24 cellular contexts compared by ENCODE assay signal in the genomic region with DNA sequence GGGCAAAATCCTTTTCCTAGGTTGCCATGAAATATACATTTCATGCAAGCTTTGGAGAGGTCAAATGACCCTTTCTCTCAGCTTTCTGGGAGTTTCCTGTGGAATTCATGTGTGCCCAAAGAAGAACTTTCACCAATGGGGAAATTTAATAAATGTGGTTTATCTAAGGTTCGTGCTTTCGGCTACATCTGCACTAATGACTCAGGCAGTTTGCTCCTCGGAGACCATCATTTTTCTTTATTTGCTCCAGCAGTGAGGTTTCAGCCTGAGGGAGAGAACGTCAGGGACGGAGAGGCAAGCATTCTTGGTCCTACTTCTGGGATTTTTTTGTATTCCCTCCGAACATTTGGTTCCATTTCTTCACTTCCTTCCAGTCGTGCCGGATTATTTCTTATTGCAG.
DNase-seq lines count a peak whose midpoint lies in the region; ATAC-seq and TF ChIP-seq lines count a peak whose summit lies in the region.
"Had no signal": no experiment of that assay in that cellular context is flagged by ENCODE, and none has a peak within 500 bp of the region (broad histone marks: within the 10 kb centered on the region; RNA-seq: fewer than 3 reads in every experiment).

No MANE protein-coding gene starts in this region.

- H3K36me3 ChIP-seq in neutrophil (peaks cover 100% of the 10 kb centered on the region), mammary epithelial cell (ENCODE audit: insufficient read depth, low read length) (no peaks in the 10 kb centered on the region)

- no peaks in the 10 kb centered on the region for H3K9me3 Mint-ChIP-seq in endothelial cell (ENCODE audit: unreplicated experiment)
- no peaks in the 10 kb centered on the region for H3K9me3 Mint-ChIP-seq in activated T-helper 1 cell treated with anti-CD3 and anti-CD28 coated beads, Interleukin-12 subunit alpha, Interleukin-12 subunit beta, Interleukin-2, Interleukin-4 antibody, amounts not matched to agents 30 ng/mL and 10 ng/mL and 1 ng/mL, durations not matched to agents 14 hours and 24 hours and 36 hours
- H3K9me3 Mint-ChIP-seq: activated naive CD8-positive, alpha-beta T cell treated with anti-CD3 and anti-CD28 coated beads, Interleukin-2, amount 10 ng/mL, durations not matched to agents 7 days and 5 days; T-helper 1 cell treated with Interleukin-12 subunit alpha and Interleukin-12 subunit beta and Interleukin-4 antibody, amounts not matched to agents 30 μg/mL and 1 μg/mL, for 36 hours had no signal

- no peaks in the 10 kb centered on the region for H4K20me1 ChIP-seq in mammary epithelial cell (ENCODE audit: insufficient read depth, low read length)

- in situ Hi-C loops in GM13976 (cut with MboI; ENCODE audit: low sequenced_read_pairs, unreplicated experiment) (no loop called here), mammary epithelial cell (cut with MboI; ENCODE audit: low sequenced_read_pairs in 2 of 2) (no loop called here)

- no peaks in the 10 kb centered on the region for H3K79me2 ChIP-seq in mammary epithelial cell (ENCODE audit: insufficient read depth, low read length)

- peaks cover 52% of the 10 kb centered on the region for H3K4me1 Mint-ChIP-seq in endothelial cell (ENCODE audit: unreplicated experiment)
- peaks cover 46% of the 10 kb centered on the region for H3K4me1 Mint-ChIP-seq in activated T-helper 1 cell treated with anti-CD3 and anti-CD28 coated beads, Interleukin-12 subunit alpha, Interleukin-12 subunit beta, Interleukin-2, Interleukin-4 antibody, amounts not matched to agents 30 ng/mL and 10 ng/mL and 1 ng/mL, durations not matched to agents 14 hours and 24 hours and 36 hours (ENCODE audit: low read depth)

- no peaks in the 10 kb centered on the region for H3K27me3 ChIP-seq in neutrophil
- no peaks in the 10 kb centered on the region for H3K27me3 ChIP-seq in mammary epithelial cell (ENCODE audit: insufficient read depth, low read length)
- H3K27me3 ChIP-seq: BLaER1 treated with 17β-estradiol and CSF1 and Interleukin-3, amounts not matched to agents 10 nM and 100 nM; body of pancreas; upper lobe of left lung had no signal

- DNase-seq in AG09309 (ENCODE audit: low read depth) = peak; percentile 76
- DNase-seq in RPMI7951 (ENCODE audit: low read depth) = peak; percentile 89
- DNase-seq in endothelial cell (ENCODE audit: low spot score) = no peak
- DNase-seq in GM13976 (ENCODE audit: low spot score) = no peak
- DNase-seq in activated T-helper 1 cell treated with anti-CD3 and anti-CD28 coated beads, Interleukin-12 subunit alpha, Interleukin-12 subunit beta, Interleukin-2, Interleukin-4 antibody, amounts not matched to agents 30 ng/mL and 10 ng/mL and 1 ng/mL, durations not matched to agents 14 hours and 24 hours and 36 hours (ENCODE audit: low spot score) = no peak
- DNase-seq in mammary epithelial cell = no peak
- DNase-seq: activated CD4-positive, CD25-positive, alpha-beta regulatory T cell treated with anti-CD3 and anti-CD28 coated beads, Interleukin-2, amount 50 U/mL, for 72 hours; activated CD8-positive, alpha-beta T cell treated with anti-CD3 and anti-CD28 coated beads, Interleukin-2, amount 10 ng/mL, durations not matched to agents 7 days and 5 days; activated gamma-delta T cell; activated naive CD8-positive, alpha-beta T cell treated with anti-CD3 and anti-CD28 coated beads, Interleukin-2, amount 10 ng/mL, durations not matched to agents 7 days and 5 days; body of pancreas; effector CD4-positive, alpha-beta T cell; GF-D8; hippocampal formation; left colon; NCI-H146; SK-N-SH; small intestine; upper lobe of left lung had no signal

- no peak overlapping the region for H3K4me2 ChIP-seq in mammary epithelial cell (ENCODE audit: insufficient read depth, low read depth, low read length)
- H3K4me2 ChIP-seq: BLaER1 treated with 17β-estradiol and CSF1 and Interleukin-3, amounts not matched to agents 10 nM and 100 nM; SK-N-SH had no signal

- no peak overlapping the region for H2AFZ ChIP-seq in mammary epithelial cell (ENCODE audit: low read depth, low read length)

- H3K27ac ChIP-seq in neutrophil (peak overlapping the region; percentile 27), mammary epithelial cell (ENCODE audit: insufficient read depth, low read depth, low read length) (no peak overlapping the region)
- H3K27ac ChIP-seq: BLaER1 treated with 17β-estradiol and CSF1 and Interleukin-3, amounts not matched to agents 10 nM and 100 nM; body of pancreas; HL-60; upper lobe of left lung had no signal

- H3K4me1 ChIP-seq in neutrophil (ENCODE audit: control insufficient read depth in 1 of 2, insufficient read depth in 1 of 2, low read depth in 1 of 2, low read length in 1 of 2) (peaks cover 7% of the 10 kb centered on the region in 2 experiments), mammary epithelial cell (ENCODE audit: insufficient read depth, low read length) (no peaks in the 10 kb centered on the region)

- H3K4me3 Mint-ChIP-seq in endothelial cell (ENCODE audit: unreplicated experiment) = peak overlapping the region; percentile 63
- no peak overlapping the region for H3K4me3 Mint-ChIP-seq in activated T-helper 1 cell treated with anti-CD3 and anti-CD28 coated beads, Interleukin-12 subunit alpha, Interleukin-12 subunit beta, Interleukin-2, Interleukin-4 antibody, amounts not matched to agents 30 ng/mL and 10 ng/mL and 1 ng/mL, durations not matched to agents 14 hours and 24 hours and 36 hours
- H3K4me3 Mint-ChIP-seq: activated CD8-positive, alpha-beta T cell treated with anti-CD3 and anti-CD28 coated beads, Interleukin-2, amount 10 ng/mL, durations not matched to agents 7 days and 5 days; activated naive CD8-positive, alpha-beta T cell treated with anti-CD3 and anti-CD28 coated beads, Interleukin-2, amount 10 ng/mL, durations not matched to agents 7 days and 5 days; T-helper 1 cell treated with Interleukin-12 subunit alpha and Interleukin-12 subunit beta and Interleukin-4 antibody, amounts not matched to agents 30 μg/mL and 1 μg/mL, for 36 hours had no signal

- H3K27me3 Mint-ChIP-seq in endothelial cell (ENCODE audit: unreplicated experiment) = peaks cover 12% of the 10 kb centered on the region
- no peaks in the 10 kb centered on the region for H3K27me3 Mint-ChIP-seq in activated T-helper 1 cell treated with anti-CD3 and anti-CD28 coated beads, Interleukin-12 subunit alpha, Interleukin-12 subunit beta, Interleukin-2, Interleukin-4 antibody, amounts not matched to agents 30 ng/mL and 10 ng/mL and 1 ng/mL, durations not matched to agents 14 hours and 24 hours and 36 hours (ENCODE audit: insufficient read depth)
- H3K27me3 Mint-ChIP-seq: activated naive CD8-positive, alpha-beta T cell treated with anti-CD3 and anti-CD28 coated beads, Interleukin-2, amount 10 ng/mL, durations not matched to agents 7 days and 5 days had no signal

- dilution Hi-C loops in mammary epithelial cell (cut with HindIII; ENCODE audit: low sequenced_read_pairs) = no loop called here

- WGBS in mammary epithelial cell (ENCODE audit: low coverage, missing lambda C conversion rate) = 77% methylated on average over 8 of the region's 8 CpGs

- H3K27ac Mint-ChIP-seq in endothelial cell (ENCODE audit: unreplicated experiment) = peak overlapping the region; percentile 64
- no peak overlapping the region for H3K27ac Mint-ChIP-seq in activated T-helper 1 cell treated with anti-CD3 and anti-CD28 coated beads, Interleukin-12 subunit alpha, Interleukin-12 subunit beta, Interleukin-2, Interleukin-4 antibody, amounts not matched to agents 30 ng/mL and 10 ng/mL and 1 ng/mL, durations not matched to agents 14 hours and 24 hours and 36 hours
- H3K27ac Mint-ChIP-seq: activated CD8-positive, alpha-beta T cell treated with anti-CD3 and anti-CD28 coated beads, Interleukin-2, amount 10 ng/mL, durations not matched to agents 7 days and 5 days; activated naive CD8-positive, alpha-beta T cell treated with anti-CD3 and anti-CD28 coated beads, Interleukin-2, amount 10 ng/mL, durations not matched to agents 7 days and 5 days; T-helper 1 cell treated with Interleukin-12 subunit alpha and Interleukin-12 subunit beta and Interleukin-4 antibody, amounts not matched to agents 30 μg/mL and 1 μg/mL, for 36 hours had no signal

- H3K9me3 ChIP-seq in neutrophil = no peaks in the 10 kb centered on the region
- no peaks in the 10 kb centered on the region for H3K9me3 ChIP-seq in mammary epithelial cell (replicated peaks; ENCODE audit: insufficient read depth, low read length)
- H3K9me3 ChIP-seq: BLaER1 treated with 17β-estradiol and CSF1 and Interleukin-3, amounts not matched to agents 10 nM and 100 nM; body of pancreas; SK-N-SH; upper lobe of left lung had no signal

- no peak for TF ChIP-seq CTCF in AG09309 (IDR thresholded peaks at IDR 0.05; ENCODE audit: control insufficient read depth, insufficient read depth, low read depth, low read length, missing control alignments)
- no peak for TF ChIP-seq CTCF in endothelial cell (IDR thresholded peaks at IDR 0.05; ENCODE audit: unreplicated experiment)
- no peak for TF ChIP-seq CTCF in neutrophil (IDR thresholded peaks at IDR 0.05)
- TF ChIP-seq CTCF in GM13976 (IDR thresholded peaks at IDR 0.05; ENCODE audit: borderline replicate concordance, control extremely low read depth, extremely low read depth, insufficient read depth, missing control alignments) = no peak
- no peak for TF ChIP-seq CTCF in mammary epithelial cell (conservative IDR thresholded peaks at IDR 0.05 in 1 of 2, IDR thresholded peaks at IDR 0.05 in 1 of 2; ENCODE audit: extremely low read depth in 1 of 2, insufficient read depth in 1 of 2, low read depth in 1 of 2, low read length in 2 of 2)

- ATAC-seq in GM18907 (IDR thresholded peaks at IDR 0.05; ENCODE audit: unreplicated experiment) = no peak
- ATAC-seq: activated CD8-positive, alpha-beta T cell treated with anti-CD3 and anti-CD28 coated beads, Interleukin-2, amount 10 ng/mL, durations not matched to agents 7 days and 5 days; body of pancreas; left colon had no signal

- intact Hi-C loops in activated T-helper 1 cell treated with anti-CD3 and anti-CD28 coated beads, Interleukin-12 subunit alpha, Interleukin-12 subunit beta, Interleukin-2, Interleukin-4 antibody, amounts not matched to agents 30 ng/mL and 10 ng/mL and 1 ng/mL, durations not matched to agents 14 hours and 24 hours and 36 hours (cut with micrococcal nuclease) = loop anchor here (5.0 kb wide), 3 partner anchors 47 to 622 kb away; no protein-coding TSS in a partner anchor
- intact Hi-C loops in mammary epithelial cell (cut with micrococcal nuclease) = no loop called here

- CTCF ChIA-PET in mammary epithelial cell (lab: Charles Lee; ENCODE audit: low non-redundant PET) = no interaction called here

- BruUV-seq in mammary epithelial cell (replicated peaks; lab: Mats Ljungman, UMichigan) = no TSS peak

- H3K4me3 ChIP-seq in AG09309 (ENCODE audit: control insufficient read depth, low read depth, low read length) = no peak overlapping the region
- no peak overlapping the region for H3K4me3 ChIP-seq in neutrophil (ENCODE audit: low read depth in 1 of 2, low read length in 1 of 2)
- H3K4me3 ChIP-seq in mammary epithelial cell (replicated peaks in 1 of 3; ENCODE audit: insufficient read depth in 1 of 3, low read depth in 2 of 3, low read length in 3 of 3) = no peak overlapping the region
- H3K4me3 ChIP-seq: BLaER1 treated with 17β-estradiol and CSF1 and Interleukin-3, amounts not matched to agents 10 nM and 100 nM; body of pancreas; upper lobe of left lung had no signal

- peaks cover 80% of the 10 kb centered on the region for H3K36me3 Mint-ChIP-seq in endothelial cell (ENCODE audit: low read depth, unreplicated experiment)
- peaks cover 57% of the 10 kb centered on the region for H3K36me3 Mint-ChIP-seq in activated T-helper 1 cell treated with anti-CD3 and anti-CD28 coated beads, Interleukin-12 subunit alpha, Interleukin-12 subunit beta, Interleukin-2, Interleukin-4 antibody, amounts not matched to agents 30 ng/mL and 10 ng/mL and 1 ng/mL, durations not matched to agents 14 hours and 24 hours and 36 hours (ENCODE audit: low read depth)

- no peak overlapping the region for H3K9ac ChIP-seq in mammary epithelial cell (ENCODE audit: insufficient read depth, low read length)
- H3K9ac ChIP-seq: BLaER1 treated with 17β-estradiol and CSF1 and Interleukin-3, amounts not matched to agents 10 nM and 100 nM; SK-N-SH had no signal

Comparison
In these comparisons a context has a peak if more than half of its experiments do, and no peak if none do; other contexts are left out.
1. DNase-seq: peak in AG09309 (single experiment) and RPMI7951 (single experiment); none in endothelial cell (single experiment), GM13976 (single experiment), activated T-helper 1 cell treated with anti-CD3 and anti-CD28 coated beads, Interleukin-12 subunit alpha, Interleukin-12 subunit beta, Interleukin-2, Interleukin-4 antibody, amounts not matched to agents 30 ng/mL and 10 ng/mL and 1 ng/mL, durations not matched to agents 14 hours and 24 hours and 36 hours (single experiment) and mammary epithelial cell (single experiment).